ENCODE assay signal across 2 cellular contexts in the genomic region with DNA sequence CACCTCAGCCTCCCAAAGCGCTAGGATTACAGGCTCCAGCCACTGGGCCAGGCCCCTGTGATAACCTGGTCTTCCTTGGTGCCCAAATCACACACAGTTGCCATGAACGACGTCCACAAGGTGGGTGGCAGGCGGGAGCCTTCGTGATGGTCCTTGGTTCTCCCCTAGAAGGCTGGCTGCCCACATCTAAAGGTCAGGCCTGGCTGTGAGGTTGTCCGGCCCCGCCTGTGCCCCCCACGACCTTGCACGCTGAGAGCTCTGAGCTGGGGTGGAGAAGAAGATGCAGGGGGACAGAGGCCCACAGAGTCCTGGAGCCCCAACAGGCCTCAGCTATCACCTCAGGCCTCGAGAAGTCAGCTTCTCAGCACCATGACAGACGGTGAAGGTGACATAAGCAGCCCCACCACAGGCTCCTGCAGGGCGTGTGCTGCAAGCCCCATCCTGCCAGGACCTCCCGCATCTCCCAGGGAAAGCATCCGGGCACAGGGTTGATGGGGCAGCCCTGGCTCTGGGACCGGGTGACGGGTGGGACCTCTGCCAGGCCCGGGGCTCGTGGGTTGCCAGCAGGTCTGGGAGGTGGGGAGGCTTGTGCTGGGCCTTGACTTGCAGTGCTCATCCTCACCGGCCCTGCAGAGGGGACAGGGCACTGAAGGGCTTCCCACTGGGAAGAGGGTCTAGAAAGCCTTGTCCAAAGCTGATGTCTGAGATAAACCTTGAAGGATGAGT.
TF ChIP-seq lines count a peak whose summit lies in the region.

No MANE protein-coding gene starts in this region.

TF ChIP-seq in SK-N-SH, 30 proteins besides CTCF, POLR2A, EP300 and RAD21:
- TF ChIP-seq, protein P1, sequence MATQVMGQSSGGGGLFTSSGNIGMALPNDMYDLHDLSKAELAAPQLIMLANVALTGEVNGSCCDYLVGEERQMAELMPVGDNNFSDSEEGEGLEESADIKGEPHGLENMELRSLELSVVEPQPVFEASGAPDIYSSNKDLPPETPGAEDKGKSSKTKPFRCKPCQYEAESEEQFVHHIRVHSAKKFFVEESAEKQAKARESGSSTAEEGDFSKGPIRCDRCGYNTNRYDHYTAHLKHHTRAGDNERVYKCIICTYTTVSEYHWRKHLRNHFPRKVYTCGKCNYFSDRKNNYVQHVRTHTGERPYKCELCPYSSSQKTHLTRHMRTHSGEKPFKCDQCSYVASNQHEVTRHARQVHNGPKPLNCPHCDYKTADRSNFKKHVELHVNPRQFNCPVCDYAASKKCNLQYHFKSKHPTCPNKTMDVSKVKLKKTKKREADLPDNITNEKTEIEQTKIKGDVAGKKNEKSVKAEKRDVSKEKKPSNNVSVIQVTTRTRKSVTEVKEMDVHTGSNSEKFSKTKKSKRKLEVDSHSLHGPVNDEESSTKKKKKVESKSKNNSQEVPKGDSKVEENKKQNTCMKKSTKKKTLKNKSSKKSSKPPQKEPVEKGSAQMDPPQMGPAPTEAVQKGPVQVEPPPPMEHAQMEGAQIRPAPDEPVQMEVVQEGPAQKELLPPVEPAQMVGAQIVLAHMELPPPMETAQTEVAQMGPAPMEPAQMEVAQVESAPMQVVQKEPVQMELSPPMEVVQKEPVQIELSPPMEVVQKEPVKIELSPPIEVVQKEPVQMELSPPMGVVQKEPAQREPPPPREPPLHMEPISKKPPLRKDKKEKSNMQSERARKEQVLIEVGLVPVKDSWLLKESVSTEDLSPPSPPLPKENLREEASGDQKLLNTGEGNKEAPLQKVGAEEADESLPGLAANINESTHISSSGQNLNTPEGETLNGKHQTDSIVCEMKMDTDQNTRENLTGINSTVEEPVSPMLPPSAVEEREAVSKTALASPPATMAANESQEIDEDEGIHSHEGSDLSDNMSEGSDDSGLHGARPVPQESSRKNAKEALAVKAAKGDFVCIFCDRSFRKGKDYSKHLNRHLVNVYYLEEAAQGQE (IDR thresholded peaks at IDR 0.05; ENCODE audit: low read depth, low read length), result no peak
- peak; percentile 41; the same call in 1 of the 2 replicates for TF ChIP-seq FOXJ3 (CRISPR knock-in tag; IDR thresholded peaks at IDR 0.05)

TF ChIP-seq in SK-N-SH treated with all-trans-retinoic acid at 6 μM for 48 hours, 23 proteins besides CTCF, POLR2A, EP300 and RAD21 (continued from another document):
- TF ChIP-seq, protein P2, sequence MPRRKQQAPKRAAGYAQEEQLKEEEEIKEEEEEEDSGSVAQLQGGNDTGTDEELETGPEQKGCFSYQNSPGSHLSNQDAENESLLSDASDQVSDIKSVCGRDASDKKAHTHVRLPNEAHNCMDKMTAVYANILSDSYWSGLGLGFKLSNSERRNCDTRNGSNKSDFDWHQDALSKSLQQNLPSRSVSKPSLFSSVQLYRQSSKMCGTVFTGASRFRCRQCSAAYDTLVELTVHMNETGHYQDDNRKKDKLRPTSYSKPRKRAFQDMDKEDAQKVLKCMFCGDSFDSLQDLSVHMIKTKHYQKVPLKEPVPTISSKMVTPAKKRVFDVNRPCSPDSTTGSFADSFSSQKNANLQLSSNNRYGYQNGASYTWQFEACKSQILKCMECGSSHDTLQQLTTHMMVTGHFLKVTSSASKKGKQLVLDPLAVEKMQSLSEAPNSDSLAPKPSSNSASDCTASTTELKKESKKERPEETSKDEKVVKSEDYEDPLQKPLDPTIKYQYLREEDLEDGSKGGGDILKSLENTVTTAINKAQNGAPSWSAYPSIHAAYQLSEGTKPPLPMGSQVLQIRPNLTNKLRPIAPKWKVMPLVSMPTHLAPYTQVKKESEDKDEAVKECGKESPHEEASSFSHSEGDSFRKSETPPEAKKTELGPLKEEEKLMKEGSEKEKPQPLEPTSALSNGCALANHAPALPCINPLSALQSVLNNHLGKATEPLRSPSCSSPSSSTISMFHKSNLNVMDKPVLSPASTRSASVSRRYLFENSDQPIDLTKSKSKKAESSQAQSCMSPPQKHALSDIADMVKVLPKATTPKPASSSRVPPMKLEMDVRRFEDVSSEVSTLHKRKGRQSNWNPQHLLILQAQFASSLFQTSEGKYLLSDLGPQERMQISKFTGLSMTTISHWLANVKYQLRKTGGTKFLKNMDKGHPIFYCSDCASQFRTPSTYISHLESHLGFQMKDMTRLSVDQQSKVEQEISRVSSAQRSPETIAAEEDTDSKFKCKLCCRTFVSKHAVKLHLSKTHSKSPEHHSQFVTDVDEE (CRISPR knock-in tag; IDR thresholded peaks at IDR 0.05), result no peak
- TF ChIP-seq TCF4 (CRISPR knock-in tag; IDR thresholded peaks at IDR 0.05; ENCODE audit: borderline replicate concordance) (no peak), PPARA (CRISPR knock-in tag; IDR thresholded peaks at IDR 0.05; ENCODE audit: borderline replicate concordance) (no peak), ZNF565 (CRISPR knock-in tag; conservative IDR thresholded peaks at IDR 0.05; ENCODE audit: low read depth) (no peak), ARNTL (CRISPR knock-in tag; IDR thresholded peaks at IDR 0.05; ENCODE audit: borderline replicate concordance, low read depth) (no peak)
- TF ChIP-seq, protein P3, sequence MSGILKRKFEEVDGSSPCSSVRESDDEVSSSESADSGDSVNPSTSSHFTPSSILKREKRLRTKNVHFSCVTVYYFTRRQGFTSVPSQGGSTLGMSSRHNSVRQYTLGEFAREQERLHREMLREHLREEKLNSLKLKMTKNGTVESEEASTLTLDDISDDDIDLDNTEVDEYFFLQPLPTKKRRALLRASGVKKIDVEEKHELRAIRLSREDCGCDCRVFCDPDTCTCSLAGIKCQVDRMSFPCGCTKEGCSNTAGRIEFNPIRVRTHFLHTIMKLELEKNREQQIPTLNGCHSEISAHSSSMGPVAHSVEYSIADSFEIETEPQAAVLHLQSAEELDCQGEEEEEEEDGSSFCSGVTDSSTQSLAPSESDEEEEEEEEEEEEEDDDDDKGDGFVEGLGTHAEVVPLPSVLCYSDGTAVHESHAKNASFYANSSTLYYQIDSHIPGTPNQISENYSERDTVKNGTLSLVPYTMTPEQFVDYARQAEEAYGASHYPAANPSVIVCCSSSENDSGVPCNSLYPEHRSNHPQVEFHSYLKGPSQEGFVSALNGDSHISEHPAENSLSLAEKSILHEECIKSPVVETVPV (CRISPR knock-in tag; IDR thresholded peaks at IDR 0.05), result no peak
